Comparison of ENCODE assay signal across 17 cellular contexts in the genomic region with DNA sequence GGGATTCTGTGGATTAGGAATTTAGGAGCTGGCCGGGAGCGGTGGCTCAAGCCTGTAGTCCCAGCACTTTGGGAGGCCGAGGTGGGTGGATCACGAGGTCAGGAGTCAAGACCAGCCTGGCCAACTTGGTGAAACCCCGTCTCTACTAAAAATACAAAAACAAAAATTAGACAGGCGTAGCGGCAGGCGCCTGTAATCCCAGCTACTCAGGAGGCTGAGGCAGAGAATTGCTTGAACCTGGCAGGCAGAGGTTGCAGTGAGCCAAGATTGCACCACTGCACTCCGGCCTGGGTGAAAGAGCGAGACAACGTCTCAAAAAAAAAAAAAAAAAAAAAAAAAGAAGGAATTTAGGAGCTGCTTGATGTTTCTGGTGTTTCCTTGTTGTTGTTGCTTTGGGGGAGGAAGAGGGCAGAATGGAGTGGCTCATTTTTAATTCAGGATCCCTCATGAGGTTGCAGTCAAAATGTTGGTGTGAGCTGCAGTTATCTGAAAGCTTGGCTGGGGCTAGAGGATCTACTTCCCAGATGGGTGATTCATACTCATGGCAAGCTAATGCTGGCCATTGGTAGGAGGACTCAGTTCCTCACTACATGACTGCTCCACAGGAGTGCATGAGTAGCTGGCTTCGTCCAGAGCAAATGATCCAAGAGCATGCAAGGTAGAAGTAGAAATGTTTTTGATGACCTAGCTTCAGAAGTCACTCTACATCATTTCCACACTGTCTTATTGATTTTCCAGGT. TPM values are rescaled to one million over a fixed set of nuclear protein-coding genes. Genes with fewer than 3 reads are reported as not detected.
A peak's percentile ranks its signal among the peaks of the same experiment; 100 is the strongest.
DNase-seq lines count a peak whose midpoint lies in the region; ATAC-seq and TF ChIP-seq lines count a peak whose summit lies in the region.
"Had no signal": no experiment of that assay in that cellular context is flagged by ENCODE, and none has a peak within 500 bp of the region (broad histone marks: within the 10 kb centered on the region; RNA-seq: fewer than 3 reads in every experiment).

No MANE protein-coding gene starts in this region.

- no peak overlapping the region for H3K4me3 Mint-ChIP-seq in activated CD8-positive, alpha-beta T cell treated with anti-CD3 and anti-CD28 coated beads, Interleukin-2, amount 10 ng/mL, durations not matched to agents 7 days and 5 days
- H3K4me3 Mint-ChIP-seq: activated B cell treated with CpG ODN at 0.5 μM for 24 hours; activated naive CD8-positive, alpha-beta T cell treated with anti-CD3 and anti-CD28 coated beads, Interleukin-2, amount 50 U/mL, for 24 hours; CD14-positive monocyte had no signal

- H3K36me3 Mint-ChIP-seq in activated CD8-positive, alpha-beta T cell treated with anti-CD3 and anti-CD28 coated beads, Interleukin-2, amount 10 ng/mL, durations not matched to agents 7 days and 5 days (ENCODE audit: low read depth) = no peaks in the 10 kb centered on the region
- H3K36me3 Mint-ChIP-seq: CD14-positive monocyte had no signal

- TF ChIP-seq EP300 in SK-N-SH (IDR thresholded peaks at IDR 0.05; ENCODE audit: borderline replicate concordance in 1 of 2, low read depth in 1 of 2, low read length in 1 of 2) = no peak

- no peak overlapping the region for H3K27ac Mint-ChIP-seq in activated CD8-positive, alpha-beta T cell treated with anti-CD3 and anti-CD28 coated beads, Interleukin-2, amount 10 ng/mL, durations not matched to agents 7 days and 5 days
- H3K27ac Mint-ChIP-seq: activated B cell treated with CpG ODN at 0.5 μM for 24 hours; activated naive CD8-positive, alpha-beta T cell treated with anti-CD3 and anti-CD28 coated beads, Interleukin-2, amount 50 U/mL, for 24 hours; CD14-positive monocyte had no signal

- TF ChIP-seq CTCF in ascending aorta (IDR thresholded peaks at IDR 0.05) (no peak), heart left ventricle (IDR thresholded peaks at IDR 0.05) (no peak), SK-N-SH (IDR thresholded peaks at IDR 0.05) (no peak)

- no peaks in the 10 kb centered on the region for H3K79me2 ChIP-seq in SK-N-SH (ENCODE audit: insufficient read depth)

- TF ChIP-seq POLR2A in heart left ventricle (IDR thresholded peaks at IDR 0.05) = no peak

- H3F3A ChIP-seq in SK-N-SH (replicated peaks; ENCODE audit: insufficient read depth) = no peaks in the 10 kb centered on the region

- H3K36me3 ChIP-seq in ascending aorta (no peaks in the 10 kb centered on the region), heart left ventricle (no peaks in the 10 kb centered on the region), SK-N-SH (replicated peaks in 1 of 2; ENCODE audit: control insufficient read depth in 1 of 2, insufficient read depth in 2 of 2, low read length in 1 of 2) (no peaks in the 10 kb centered on the region)

- WGBS in heart left ventricle, 4 donors = 75 to 88% (median 84%) methylated on average over 12 of the region's 12 CpGs
- 86% methylated on average over 12 of the region's 12 CpGs for WGBS in SK-N-SH (ENCODE audit: low lambda C conversion rate)

- DNase-seq in HCEC 1CT = peak; percentile 54
- peak in 1 of 2 donors; percentile 68 for DNase-seq in ascending aorta (ENCODE audit: low spot score in 2 of 2)
- DNase-seq in heart left ventricle = no peak
- peak; percentile 57 for DNase-seq in stromal cell of bone marrow (ENCODE audit: low read depth)
- no peak for DNase-seq in SK-N-SH
- no peak for DNase-seq in activated CD4-positive, alpha-beta T cell treated with anti-CD3 and anti-CD28 coated beads, Interleukin-2, amount 50 U/mL, for 48 hours
- no peak for DNase-seq in stimulated activated CD4-positive, alpha-beta T cell treated with anti-CD3 and anti-CD28 coated beads, Interleukin-12 subunit alpha, Interleukin-12 subunit beta, amount 100 ng/mL, for 4 hours
- DNase-seq in activated CD8-positive, alpha-beta T cell treated with anti-CD3 and anti-CD28 coated beads, Interleukin-2, amount 10 ng/mL, durations not matched to agents 7 days and 5 days = no peak
- DNase-seq: activated CD8-positive, alpha-beta memory T cell treated with anti-CD3 and anti-CD28 coated beads, Interleukin-2, amount 50 U/mL, for 48 hours; kidney; MM.1S; NCI-H2171 treated with DMSO at 0.1 percent for 48 hours; retina had no signal

- intact Hi-C loops in ascending aorta (cut with DNase I) = no loop called here
- intact Hi-C loops in heart left ventricle (cut with DNase I) = loop anchor here in 5 of 10 donors (1.0 to 10.0 kb wide), 5 partner anchors 79 to 82 kb away; no protein-coding TSS in a partner anchor

- H3K9me3 ChIP-seq in ascending aorta (no peaks in the 10 kb centered on the region), heart left ventricle (peaks cover 0 to 6% (median 0%) of the 10 kb centered on the region in 12 donors), SK-N-SH (no peaks in the 10 kb centered on the region)

- H3K4me1 Mint-ChIP-seq in activated CD8-positive, alpha-beta T cell treated with anti-CD3 and anti-CD28 coated beads, Interleukin-2, amount 10 ng/mL, durations not matched to agents 7 days and 5 days (ENCODE audit: low read depth) = no peaks in the 10 kb centered on the region
- H3K4me1 Mint-ChIP-seq: activated B cell treated with CpG ODN at 0.5 μM for 24 hours; activated naive CD8-positive, alpha-beta T cell treated with anti-CD3 and anti-CD28 coated beads, Interleukin-2, amount 50 U/mL, for 24 hours; CD14-positive monocyte had no signal

- H3K27ac ChIP-seq in ascending aorta (peak overlapping the region; percentile 30 to 56), heart left ventricle (peak overlapping the region in 1 of 12 donors; percentile 11), SK-N-SH (ENCODE audit: low read depth in 2 of 2, low read length in 1 of 2) (no peak overlapping the region)
- H3K27ac ChIP-seq: dorsolateral prefrontal cortex had no signal

- no peak overlapping the region for H2AFZ ChIP-seq in SK-N-SH (ENCODE audit: low read depth)

- POLR2A ChIA-PET in SK-N-SH (lab: Yijun Ruan, JAX) = no interaction called here
- POLR2A ChIA-PET in activated CD8-positive, alpha-beta T cell treated with anti-CD3 and anti-CD28 coated beads, Interleukin-2, amount 10 ng/mL, durations not matched to agents 7 days and 5 days (lab: Charles Lee) = interaction anchor here (0.6 kb wide), 1 partner anchor 26 kb away, joined by 3 read pairs; a partner anchor contains a TSS

- H3K9me2 ChIP-seq in SK-N-SH = no peaks in the 10 kb centered on the region

- H3K9ac ChIP-seq in SK-N-SH = no peak overlapping the region

- ATAC-seq in heart left ventricle = peak; percentile 32 to 87 (median 72)
- ATAC-seq in activated CD8-positive, alpha-beta T cell treated with anti-CD3 and anti-CD28 coated beads, Interleukin-2, amount 10 ng/mL, durations not matched to agents 7 days and 5 days = no peak
- ATAC-seq: activated naive CD8-positive, alpha-beta T cell treated with anti-CD3 and anti-CD28 coated beads, Interleukin-2, amount 50 U/mL, for 24 hours had no signal

- H3K4me1 ChIP-seq in ascending aorta (no peaks in the 10 kb centered on the region), heart left ventricle (no peaks in the 10 kb centered on the region), SK-N-SH (ENCODE audit: control insufficient read depth in 1 of 2, insufficient read depth in 2 of 2, low read depth in 1 of 2, low read length in 1 of 2) (no peaks in the 10 kb centered on the region)

- TF ChIP-seq RAD21 in SK-N-SH (IDR thresholded peaks at IDR 0.05; ENCODE audit: low read length) = no peak

- peaks cover 4% of the 10 kb centered on the region for H3K27me3 Mint-ChIP-seq in activated CD8-positive, alpha-beta T cell treated with anti-CD3 and anti-CD28 coated beads, Interleukin-2, amount 10 ng/mL, durations not matched to agents 7 days and 5 days (ENCODE audit: low read depth)
- H3K27me3 Mint-ChIP-seq: activated B cell treated with CpG ODN at 0.5 μM for 24 hours had no signal

- no peak overlapping the region for H3K4me2 ChIP-seq in SK-N-SH

- CTCF ChIA-PET in SK-N-SH (lab: Yijun Ruan, JAX) = interaction anchor here (0.6 to 1.6 kb wide), 3 partner anchors 80 to 591 kb away, joined by 3 read pairs; no protein-coding TSS in a partner anchor
- CTCF ChIA-PET in activated CD8-positive, alpha-beta T cell treated with anti-CD3 and anti-CD28 coated beads, Interleukin-2, amount 10 ng/mL, durations not matched to agents 7 days and 5 days (lab: Charles Lee) = interaction anchor here (1.0 kb wide), 1 partner anchor 70 kb away, joined by 3 read pairs; no protein-coding TSS in a partner anchor

- H3K4me3 ChIP-seq in ascending aorta = no peak overlapping the region
- no peak overlapping the region for H3K4me3 ChIP-seq in heart left ventricle
- H3K4me3 ChIP-seq in SK-N-SH (ENCODE audit: low read depth in 2 of 2, low read length in 1 of 2) = no peak overlapping the region
- H3K4me3 ChIP-seq: dorsolateral prefrontal cortex had no signal

- H4K20me1 ChIP-seq in SK-N-SH (ENCODE audit: insufficient read depth) = no peaks in the 10 kb centered on the region

- H3K9me3 Mint-ChIP-seq in activated CD8-positive, alpha-beta T cell treated with anti-CD3 and anti-CD28 coated beads, Interleukin-2, amount 10 ng/mL, durations not matched to agents 7 days and 5 days (ENCODE audit: insufficient read depth) = no peaks in the 10 kb centered on the region
- H3K9me3 Mint-ChIP-seq: activated B cell treated with CpG ODN at 0.5 μM for 24 hours; activated naive CD8-positive, alpha-beta T cell treated with anti-CD3 and anti-CD28 coated beads, Interleukin-2, amount 50 U/mL, for 24 hours had no signal

- no peaks in the 10 kb centered on the region for H3K27me3 ChIP-seq in ascending aorta
- no peaks in the 10 kb centered on the region for H3K27me3 ChIP-seq in heart left ventricle
- H3K27me3 ChIP-seq in SK-N-SH (ENCODE audit: insufficient read depth) = no peaks in the 10 kb centered on the region
- H3K27me3 ChIP-seq: dorsolateral prefrontal cortex had no signal

TF ChIP-seq in SK-N-SH, 30 proteins besides CTCF, POLR2A, EP300 and RAD21 (continues in another document):
- TF ChIP-seq GATA2 (CRISPR knock-in tag; IDR thresholded peaks at IDR 0.05) (no peak), NRF1 (IDR thresholded peaks at IDR 0.05; ENCODE audit: low read depth, low read length) (no peak), TCF12 (IDR thresholded peaks at IDR 0.05) (no peak), MXI1 (IDR thresholded peaks at IDR 0.05; ENCODE audit: low read depth, low read length) (no peak)

RNA-seq across cellular contexts. Expression of a gene that starts 26.5 kb away (rescaled TPM):
- total RNA-seq in ascending aorta = 33.8 TPM
- total RNA-seq in heart left ventricle = 10 to 100 TPM; 18.1 to 31.9 (median 22.7) TPM
- polyA plus RNA-seq in heart left ventricle = 10 to 100 TPM; 15.0 to 19.7 TPM
- polyA plus RNA-seq in SK-N-SH (2012; rRNA removed) = 9.1 and 10.9 TPM in 2 replicates
- 9.6 and 11.1 TPM in 2 replicates for polyA plus RNA-seq in SK-N-SH (2012; cell fraction: cytosol; rRNA removed)
- polyA plus RNA-seq in SK-N-SH (2012; cell fraction: nucleus; rRNA removed) = 13.7 and 18.1 TPM in 2 replicates
- 10 to 100 TPM; 33.5 to 36.0 TPM for total RNA-seq in activated CD8-positive, alpha-beta T cell treated with anti-CD3 and anti-CD28 coated beads, Interleukin-2, amount 10 ng/mL, durations not matched to agents 7 days and 5 days

Comparison
In these comparisons a context has a peak if more than half of its experiments do, and no peak if none do; other contexts are left out.
1. DNase-seq: peak in HCEC 1CT (single experiment) and stromal cell of bone marrow (single experiment); none in heart left ventricle (0 of 5), SK-N-SH (single experiment), activated CD4-positive, alpha-beta T cell treated with anti-CD3 and anti-CD28 coated beads, Interleukin-2, amount 50 U/mL, for 48 hours (0 of 2), stimulated activated CD4-positive, alpha-beta T cell treated with anti-CD3 and anti-CD28 coated beads, Interleukin-12 subunit alpha, Interleukin-12 subunit beta, amount 100 ng/mL, for 4 hours (single experiment) and activated CD8-positive, alpha-beta T cell treated with anti-CD3 and anti-CD28 coated beads, Interleukin-2, amount 10 ng/mL, durations not matched to agents 7 days and 5 days (single experiment).
2. H3K27ac ChIP-seq: peak in ascending aorta (2 of 2); none in SK-N-SH (0 of 2).